ENCODE assay signal across 11 cellular contexts in genomic region chr22:39995346-39996252, GRCh38. TPM values are rescaled to one million over a fixed set of nuclear protein-coding genes. Genes with fewer than 3 reads are reported as not detected.
A peak's percentile ranks its signal among the peaks of the same experiment; 100 is the strongest.
DNase-seq lines count a peak whose midpoint lies in the region; ATAC-seq and TF ChIP-seq lines count a peak whose summit lies in the region.
"Had no signal": no experiment of that assay in that cellular context is flagged by ENCODE, and none has a peak within 500 bp of the region (broad histone marks: within the 10 kb centered on the region; RNA-seq: fewer than 3 reads in every experiment).

No MANE protein-coding gene starts in this region.

- H4K8ac ChIP-seq in trophoblast cell (ENCODE audit: low read depth, low read length), result peak overlapping the region; percentile 32

- no peak overlapping the region for H2AK5ac ChIP-seq in trophoblast cell (ENCODE audit: low read length)

- H3K79me1 ChIP-seq in trophoblast cell (ENCODE audit: low read length), result peaks cover 5% of the 10 kb centered on the region

- no peak overlapping the region for H3K23ac ChIP-seq in trophoblast cell (ENCODE audit: low read length)

- no CpG with 5 or more reads among the region's 40 CpGs for WGBS in gastroesophageal sphincter (ENCODE audit: low coverage in 1 of 2), 2 donors
- no CpG with 5 or more reads among the region's 40 CpGs for WGBS in trophoblast cell (ENCODE audit: extremely low coverage, insufficient coverage, insufficient read length)

- no peaks in the 10 kb centered on the region for H3K9me3 ChIP-seq in gastroesophageal sphincter
- H3K9me3 ChIP-seq in trophoblast cell (ENCODE audit: insufficient read depth, low read depth, low read length), result peaks cover 3% of the 10 kb centered on the region

- no peak overlapping the region for H4K91ac ChIP-seq in trophoblast cell (ENCODE audit: low read depth, low read length)

- H3K14ac ChIP-seq in trophoblast cell (ENCODE audit: low read length), result no peak overlapping the region

- no peak for TF ChIP-seq EP300 in gastroesophageal sphincter (IDR thresholded peaks at IDR 0.05)

- H3K27me3 ChIP-seq in H7 (ENCODE audit: control insufficient read depth, insufficient read depth, low read length) (peaks cover 7% of the 10 kb centered on the region), gastroesophageal sphincter (peaks cover 68% of the 10 kb centered on the region), trophoblast cell (ENCODE audit: insufficient read depth, low read length) (peaks cover 7% of the 10 kb centered on the region)

- H3K4me2 ChIP-seq in trophoblast cell (ENCODE audit: low read length), result peak overlapping the region; percentile 59

- H4K12ac ChIP-seq in trophoblast cell (ENCODE audit: low read depth, low read length), result no peak overlapping the region

- H3K4me1 ChIP-seq in gastroesophageal sphincter (peaks cover 0 to 25% (median 3%) of the 10 kb centered on the region in 3 donors), trophoblast cell (ENCODE audit: control insufficient read depth in 1 of 2, insufficient read depth in 2 of 2, low read length in 2 of 2) (peaks cover 34 to 36% of the 10 kb centered on the region in 2 experiments)

- no peak overlapping the region for H2BK5ac ChIP-seq in trophoblast cell (ENCODE audit: low read depth, low read length, poor library complexity)

- no peaks in the 10 kb centered on the region for H3K79me2 ChIP-seq in trophoblast cell (ENCODE audit: control insufficient read depth, insufficient read depth, low read length, poor library complexity)

- H3K27ac ChIP-seq in gastroesophageal sphincter, result peak overlapping the region in 3 of 4 donors; percentile 65 to 69 (median 67)
- H3K27ac ChIP-seq in trophoblast cell (ENCODE audit: low read depth, low read length), result no peak overlapping the region

- H3K4me3 ChIP-seq in H7 (ENCODE audit: insufficient read depth, low read depth, low read length), result peak overlapping the region; percentile 75
- peak overlapping the region in 1 of 2 donors; percentile 30 for H3K4me3 ChIP-seq in gastroesophageal sphincter
- H3K4me3 ChIP-seq in trophoblast cell (ENCODE audit: low read depth, low read length), result peak overlapping the region; percentile 11

- no peaks in the 10 kb centered on the region for H3K36me3 ChIP-seq in H7 (replicated peaks; ENCODE audit: control insufficient read depth, insufficient read depth, low read length)
- no peaks in the 10 kb centered on the region for H3K36me3 ChIP-seq in gastroesophageal sphincter
- no peaks in the 10 kb centered on the region for H3K36me3 ChIP-seq in trophoblast cell (ENCODE audit: control insufficient read depth in 1 of 2, insufficient read depth in 2 of 2, low read length in 2 of 2)

- DNase-seq in H7 (peak; percentile 68), SW480 (ENCODE audit: low spot score) (peak; percentile 37), trophoblast cell (no peak), SK-N-DZ (ENCODE audit: low spot score) (no peak)
- DNase-seq: GDM1, midbrain, SIG-M5 had no signal

- no peak overlapping the region for H3K9ac ChIP-seq in trophoblast cell (ENCODE audit: low read length)

- H3K18ac ChIP-seq in trophoblast cell (ENCODE audit: low read length), result no peak overlapping the region

- ATAC-seq in gastroesophageal sphincter, result no peak
- ATAC-seq in HG02798 (IDR thresholded peaks at IDR 0.05; ENCODE audit: poor library complexity, unreplicated experiment), result no peak
- ATAC-seq in HG03039 (IDR thresholded peaks at IDR 0.05; ENCODE audit: unreplicated experiment), result no peak
- ATAC-seq in HG03135 (IDR thresholded peaks at IDR 0.05; ENCODE audit: unreplicated experiment), result no peak

- no peak overlapping the region for H3K4ac ChIP-seq in trophoblast cell (ENCODE audit: low read depth, low read length)

- no peak overlapping the region for H2BK120ac ChIP-seq in trophoblast cell (ENCODE audit: insufficient read depth, low read length, poor library complexity)

- no peak overlapping the region for H2BK12ac ChIP-seq in trophoblast cell (ENCODE audit: low read length)

- TF ChIP-seq CTCF in gastroesophageal sphincter (IDR thresholded peaks at IDR 0.05), result no peak

- H2AFZ ChIP-seq in trophoblast cell (ENCODE audit: insufficient read depth, low read length, poor library complexity), result peak overlapping the region; percentile 76

- no peak for TF ChIP-seq POLR2A in gastroesophageal sphincter (IDR thresholded peaks at IDR 0.05)

RNA-seq across cellular contexts. Expression of gene FAM83F, which starts 0.8 kb away (rescaled TPM):
- 28.1 and 34.4 TPM in 2 replicates for total RNA-seq in H7 (2014; rRNA removed; shearing (Covaris generic))
- total RNA-seq in gastroesophageal sphincter, result 1 to 10 TPM in 2 of 4 donors, under 1 TPM in 2; 0.46 to 4.2 (median 0.81) TPM
- 3.1 and 3.3 TPM in 2 replicates for polyA plus RNA-seq in trophoblast cell (2013)
- not detected in 2 replicates for polyA plus RNA-seq in SK-N-DZ (2014; cell fraction: cytosol; rRNA removed)
- 0.01 TPM in 1 of 2 replicates, not detected in the other for polyA plus RNA-seq in SK-N-DZ (2014; cell fraction: nucleus; rRNA removed)

RNA-seq across cellular contexts. Expression of gene TMA7B, which starts 35.4 kb away (rescaled TPM):
- not detected in 2 replicates for total RNA-seq in H7 (2014; rRNA removed; shearing (Covaris generic))
- total RNA-seq in gastroesophageal sphincter, result not detected
- polyA plus RNA-seq in trophoblast cell (2013), result 0.04 and 0.10 TPM in 2 replicates
- not detected in 2 replicates for polyA plus RNA-seq in SK-N-DZ (2014; cell fraction: cytosol; rRNA removed)
- not detected in 2 replicates for polyA plus RNA-seq in SK-N-DZ (2014; cell fraction: nucleus; rRNA removed)

Comparison
In these comparisons a context has a peak if more than half of its experiments do, and no peak if none do; other contexts are left out.
1. DNase-seq: peak in H7 (single experiment) and SW480 (single experiment); none in trophoblast cell (0 of 2) and SK-N-DZ (single experiment).